Comparison of ENCODE assay signal across 8 cellular contexts in genomic region chr6:170553686-170554085, GRCh38. TPM values are rescaled to one million over a fixed set of nuclear protein-coding genes. Genes with fewer than 3 reads are reported as not detected.
DNase-seq lines count a peak whose midpoint lies in the region; ATAC-seq and TF ChIP-seq lines count a peak whose summit lies in the region.

No MANE protein-coding gene starts in this region.

- no peak for TF ChIP-seq POLR2A in HCT116 (IDR thresholded peaks at IDR 0.05; ENCODE audit: borderline replicate concordance, extremely low read depth, insufficient read depth, insufficient read length)

- peak overlapping the region; percentile 99 for H3K9ac ChIP-seq in HCT116 (ENCODE audit: low read length)

- H3K27ac ChIP-seq in HCT116 (ENCODE audit: low read depth, low read length) (peak overlapping the region; percentile 14; the same call in 1 of the 2 replicates), angular gyrus (ENCODE audit: low read depth, low read length) (peak overlapping the region; percentile 77)

- peaks cover 87% of the 10 kb centered on the region for H3K79me2 ChIP-seq in HCT116 (ENCODE audit: insufficient read depth, low read length)

- H3K4me2 ChIP-seq in HCT116 (ENCODE audit: low read length) = peak overlapping the region; percentile 93

- no peaks in the 10 kb centered on the region for H3K9me3 ChIP-seq in HCT116 (ENCODE audit: control insufficient read depth in 1 of 2, insufficient read depth in 1 of 2, low read depth in 1 of 2, low read length in 2 of 2)

- peak overlapping the region; percentile 98 for H2AFZ ChIP-seq in HCT116 (ENCODE audit: low read depth, low read length, poor library complexity, severe bottlenecking)

- intact Hi-C loops in HCT116 (cut with micrococcal nuclease) = loop anchor here (1.0 to 2.0 kb wide), 2 partner anchors 802 to 851 kb away; partner anchors contain the start of genes C6orf120, DYNLT2, ERMARD and WDR27

- peak; percentile 72 for DNase-seq in NCI-H748 (lab: John Stamatoyannopoulos, UW; ENCODE audit: unreplicated experiment)
- DNase-seq in NCI-H748 treated with DMSO at 0.1 percent for 48 hours (lab: John Stamatoyannopoulos, UW) = no peak
- no peak for DNase-seq in HCT116 (ENCODE audit: low read depth, low spot score)
- DNase-seq in NAMALWA (ENCODE audit: low spot score) = peak; percentile 82
- DNase-seq in inferior parietal cortex (ENCODE audit: extremely low spot score) = peak; percentile 83
- peak; percentile 59 for DNase-seq in stimulated activated naive CD4-positive, alpha-beta T cell treated with Interleukin-2 at 50 U/mL for 16 hours (lab: John Stamatoyannopoulos, UW)
- no peak for DNase-seq in HK-2 (ENCODE audit: unreplicated experiment)

- POLR2A ChIA-PET in HCT116 (lab: Charles Lee) = interaction anchor here (1.0 kb wide), 1 partner anchor 30 kb away, joined by 3 read pairs; the partner anchor contains the start of gene PDCD2

- peak overlapping the region; percentile 91 to 99 for H3K4me3 ChIP-seq in HCT116 (replicated peaks in 1 of 2; ENCODE audit: low read depth in 1 of 2, low read length in 2 of 2)

- H3K36me3 ChIP-seq in HCT116 (ENCODE audit: control insufficient read depth in 1 of 2, insufficient read depth in 2 of 2, low read length in 2 of 2) = peaks cover 18 to 29% of the 10 kb centered on the region in 2 experiments

- no peak for TF ChIP-seq RAD21 in HCT116 (IDR thresholded peaks at IDR 0.05; ENCODE audit: low read depth)

- no peaks in the 10 kb centered on the region for H3K27me3 ChIP-seq in HCT116 (ENCODE audit: insufficient read depth, low read length)

- TF ChIP-seq CTCF in HCT116 (IDR thresholded peaks at IDR 0.05 in 2 of 3, conservative IDR thresholded peaks at IDR 0.05 in 1 of 3; ENCODE audit: borderline replicate concordance in 1 of 3, insufficient read depth in 1 of 3, low read depth in 2 of 3, low read length in 2 of 3) = no peak

- CTCF ChIA-PET in HCT116 (lab: Charles Lee) = interaction anchor here (1.0 kb wide), 1 partner anchor 24 kb away, joined by 3 read pairs; no protein-coding TSS in a partner anchor

- peak; percentile 53 for ATAC-seq in HCT116

- H3K4me1 ChIP-seq in HCT116 (ENCODE audit: control insufficient read depth in 1 of 2, insufficient read depth in 2 of 2, low read length in 2 of 2) = peaks cover 12 to 16% of the 10 kb centered on the region in 2 experiments

- RAD21 ChIA-PET in HCT116 (lab: Charles Lee; ENCODE audit: low non-redundant PET in 1 of 2, low total read pairs in 2 of 2, uncharacterized antibody in 2 of 2, unreplicated experiment in 2 of 2) = no interaction called here

- no peaks in the 10 kb centered on the region for H3K9me2 ChIP-seq in HCT116 (ENCODE audit: insufficient read depth)

- BruUV-seq in HCT116 (replicated peaks; lab: Mats Ljungman, UMichigan) = no TSS peak

- peaks cover 18% of the 10 kb centered on the region; the same call in 1 of the 2 replicates for H4K20me1 ChIP-seq in HCT116 (ENCODE audit: insufficient read depth)

TF ChIP-seq in HCT116, 20 proteins besides CTCF, POLR2A, EP300 and RAD21:
- TF ChIP-seq, protein P1, sequence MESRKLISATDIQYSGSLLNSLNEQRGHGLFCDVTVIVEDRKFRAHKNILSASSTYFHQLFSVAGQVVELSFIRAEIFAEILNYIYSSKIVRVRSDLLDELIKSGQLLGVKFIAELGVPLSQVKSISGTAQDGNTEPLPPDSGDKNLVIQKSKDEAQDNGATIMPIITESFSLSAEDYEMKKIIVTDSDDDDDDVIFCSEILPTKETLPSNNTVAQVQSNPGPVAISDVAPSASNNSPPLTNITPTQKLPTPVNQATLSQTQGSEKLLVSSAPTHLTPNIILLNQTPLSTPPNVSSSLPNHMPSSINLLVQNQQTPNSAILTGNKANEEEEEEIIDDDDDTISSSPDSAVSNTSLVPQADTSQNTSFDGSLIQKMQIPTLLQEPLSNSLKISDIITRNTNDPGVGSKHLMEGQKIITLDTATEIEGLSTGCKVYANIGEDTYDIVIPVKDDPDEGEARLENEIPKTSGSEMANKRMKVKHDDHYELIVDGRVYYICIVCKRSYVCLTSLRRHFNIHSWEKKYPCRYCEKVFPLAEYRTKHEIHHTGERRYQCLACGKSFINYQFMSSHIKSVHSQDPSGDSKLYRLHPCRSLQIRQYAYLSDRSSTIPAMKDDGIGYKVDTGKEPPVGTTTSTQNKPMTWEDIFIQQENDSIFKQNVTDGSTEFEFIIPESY (IDR thresholded peaks at IDR 0.05; ENCODE audit: extremely low read depth, insufficient replicate concordance, low read length) = no peak
- TF ChIP-seq FOSL1 (IDR thresholded peaks at IDR 0.05; ENCODE audit: low read depth) = 0 out of 2 replicates have a peak, but pooled peaks have one; percentile 12
- TF ChIP-seq EZH2 (IDR thresholded peaks at IDR 0.05) = no peak
- no peak for TF ChIP-seq ELF1 (IDR thresholded peaks at IDR 0.05; ENCODE audit: borderline replicate concordance, low read depth)
- TF ChIP-seq CBX3 (IDR thresholded peaks at IDR 0.05; ENCODE audit: low read depth) = no peak
- TF ChIP-seq, protein P2, sequence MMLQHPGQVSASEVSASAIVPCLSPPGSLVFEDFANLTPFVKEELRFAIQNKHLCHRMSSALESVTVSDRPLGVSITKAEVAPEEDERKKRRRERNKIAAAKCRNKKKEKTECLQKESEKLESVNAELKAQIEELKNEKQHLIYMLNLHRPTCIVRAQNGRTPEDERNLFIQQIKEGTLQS (IDR thresholded peaks at IDR 0.05) = no peak
- TF ChIP-seq JUND (IDR thresholded peaks at IDR 0.05) = no peak

RNA-seq across cellular contexts. Expression of gene TBP, which starts 0.5 kb away (rescaled TPM):
- 22.7 TPM for total RNA-seq in HCT116 (2021; ENCODE audit: unreplicated experiment)
- 18.4 and 19.8 TPM in 2 replicates for polyA plus RNA-seq in HCT116 (2012)

RNA-seq across cellular contexts. Expression of gene PSMB1, which starts 0.6 kb away (rescaled TPM):
- 282 TPM for total RNA-seq in HCT116 (2021; ENCODE audit: unreplicated experiment)
- polyA plus RNA-seq in HCT116 (2012) = 379 and 457 TPM in 2 replicates

RNA-seq across cellular contexts. Expression of gene PDCD2, which starts 30.8 kb away (rescaled TPM):
- total RNA-seq in HCT116 (2021; ENCODE audit: unreplicated experiment) = 127 TPM
- polyA plus RNA-seq in HCT116 (2012) = 68.5 and 76.6 TPM in 2 replicates

Comparison
In these comparisons a context has a peak if more than half of its experiments do, and no peak if none do; other contexts are left out.
1. DNase-seq: peak in NCI-H748 (single experiment), NAMALWA (single experiment), inferior parietal cortex (single experiment) and stimulated activated naive CD4-positive, alpha-beta T cell treated with Interleukin-2 at 50 U/mL for 16 hours (single experiment); none in NCI-H748 treated with DMSO at 0.1 percent for 48 hours (single experiment), HCT116 (single experiment) and HK-2 (single experiment).